ENCODE assay signal across 1 cellular context in the genomic region with DNA sequence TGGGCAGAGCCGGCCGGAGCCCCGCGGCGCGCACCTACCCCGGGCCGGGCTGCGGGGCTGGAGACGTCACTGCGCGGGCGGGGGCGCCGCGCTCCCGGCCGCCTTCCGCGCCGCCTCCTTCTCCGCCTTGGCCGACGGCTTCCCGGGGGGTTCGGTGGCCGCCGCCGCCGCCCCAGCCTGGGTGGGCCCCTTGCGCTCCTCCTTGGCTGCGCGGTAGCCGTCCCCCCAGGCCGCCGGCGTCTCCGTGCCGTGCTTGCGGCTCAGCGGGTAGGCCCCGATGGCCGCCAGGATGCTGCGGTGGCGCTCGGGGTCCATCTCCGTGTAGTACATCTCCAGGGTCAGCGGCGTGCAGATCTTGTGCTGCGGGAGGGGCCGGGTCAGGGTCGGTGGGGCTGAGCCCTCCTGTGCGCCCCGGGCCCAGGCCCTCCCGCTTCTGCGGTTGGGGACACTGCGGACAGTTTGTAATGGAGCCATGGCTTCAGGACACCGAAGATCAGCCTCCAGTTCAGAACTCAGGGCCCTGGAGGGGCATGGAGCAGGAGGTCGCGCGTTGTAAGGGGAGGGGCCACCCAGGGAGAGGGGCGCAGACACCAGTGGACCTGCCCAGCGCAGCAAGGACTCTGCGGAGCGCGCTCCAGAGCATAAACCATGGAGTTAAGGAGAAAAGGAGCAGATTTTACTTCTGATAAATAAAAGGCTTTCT.
TF ChIP-seq lines count a peak whose summit lies in the region.

No MANE protein-coding gene starts in this region.

TF ChIP-seq in HepG2, 621 proteins besides CTCF, POLR2A, EP300 and RAD21:
- TF ChIP-seq ZFY (CRISPR knock-in tag; IDR thresholded peaks at IDR 0.05), result peak; percentile 42; the same call in 1 of the 2 replicates
- peak; percentile 12; the same call in 1 of the 2 replicates for TF ChIP-seq HDAC1 (CRISPR knock-in tag; IDR thresholded peaks at IDR 0.05)
- TF ChIP-seq, protein P1, sequence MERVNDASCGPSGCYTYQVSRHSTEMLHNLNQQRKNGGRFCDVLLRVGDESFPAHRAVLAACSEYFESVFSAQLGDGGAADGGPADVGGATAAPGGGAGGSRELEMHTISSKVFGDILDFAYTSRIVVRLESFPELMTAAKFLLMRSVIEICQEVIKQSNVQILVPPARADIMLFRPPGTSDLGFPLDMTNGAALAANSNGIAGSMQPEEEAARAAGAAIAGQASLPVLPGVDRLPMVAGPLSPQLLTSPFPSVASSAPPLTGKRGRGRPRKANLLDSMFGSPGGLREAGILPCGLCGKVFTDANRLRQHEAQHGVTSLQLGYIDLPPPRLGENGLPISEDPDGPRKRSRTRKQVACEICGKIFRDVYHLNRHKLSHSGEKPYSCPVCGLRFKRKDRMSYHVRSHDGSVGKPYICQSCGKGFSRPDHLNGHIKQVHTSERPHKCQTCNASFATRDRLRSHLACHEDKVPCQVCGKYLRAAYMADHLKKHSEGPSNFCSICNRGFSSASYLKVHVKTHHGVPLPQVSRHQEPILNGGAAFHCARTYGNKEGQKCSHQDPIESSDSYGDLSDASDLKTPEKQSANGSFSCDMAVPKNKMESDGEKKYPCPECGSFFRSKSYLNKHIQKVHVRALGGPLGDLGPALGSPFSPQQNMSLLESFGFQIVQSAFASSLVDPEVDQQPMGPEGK (CRISPR knock-in tag; IDR thresholded peaks at IDR 0.05), result peak; percentile 23; the same call in 1 of the 2 replicates
- TF ChIP-seq SP4 (CRISPR knock-in tag; IDR thresholded peaks at IDR 0.05), result 0 out of 2 replicates have a peak, but pooled peaks have one; percentile 22
- peak; percentile 24; the same call in 1 of the 2 replicates for TF ChIP-seq EZH2 (conservative IDR thresholded peaks at IDR 0.05; ENCODE audit: low read depth, low read length)
- TF ChIP-seq BRCA1 (CRISPR knock-in tag; IDR thresholded peaks at IDR 0.05), result no peak
- peak; percentile 56 for TF ChIP-seq ZFX (CRISPR knock-in tag; IDR thresholded peaks at IDR 0.05; ENCODE audit: low read depth)
- TF ChIP-seq THAP11 (CRISPR knock-in tag; IDR thresholded peaks at IDR 0.05), result 0 out of 2 replicates have a peak, but pooled peaks have one; percentile 21
- TF ChIP-seq YY1 (IDR thresholded peaks at IDR 0.05; ENCODE audit: insufficient read depth, insufficient replicate concordance, low read depth, low read length), result peak; percentile 9
- no peak for TF ChIP-seq ZNF143 (CRISPR knock-in tag; IDR thresholded peaks at IDR 0.05)
- peak; percentile 83 for TF ChIP-seq ZNF777 (CRISPR knock-in tag; IDR thresholded peaks at IDR 0.05)
- TF ChIP-seq, protein P2, sequence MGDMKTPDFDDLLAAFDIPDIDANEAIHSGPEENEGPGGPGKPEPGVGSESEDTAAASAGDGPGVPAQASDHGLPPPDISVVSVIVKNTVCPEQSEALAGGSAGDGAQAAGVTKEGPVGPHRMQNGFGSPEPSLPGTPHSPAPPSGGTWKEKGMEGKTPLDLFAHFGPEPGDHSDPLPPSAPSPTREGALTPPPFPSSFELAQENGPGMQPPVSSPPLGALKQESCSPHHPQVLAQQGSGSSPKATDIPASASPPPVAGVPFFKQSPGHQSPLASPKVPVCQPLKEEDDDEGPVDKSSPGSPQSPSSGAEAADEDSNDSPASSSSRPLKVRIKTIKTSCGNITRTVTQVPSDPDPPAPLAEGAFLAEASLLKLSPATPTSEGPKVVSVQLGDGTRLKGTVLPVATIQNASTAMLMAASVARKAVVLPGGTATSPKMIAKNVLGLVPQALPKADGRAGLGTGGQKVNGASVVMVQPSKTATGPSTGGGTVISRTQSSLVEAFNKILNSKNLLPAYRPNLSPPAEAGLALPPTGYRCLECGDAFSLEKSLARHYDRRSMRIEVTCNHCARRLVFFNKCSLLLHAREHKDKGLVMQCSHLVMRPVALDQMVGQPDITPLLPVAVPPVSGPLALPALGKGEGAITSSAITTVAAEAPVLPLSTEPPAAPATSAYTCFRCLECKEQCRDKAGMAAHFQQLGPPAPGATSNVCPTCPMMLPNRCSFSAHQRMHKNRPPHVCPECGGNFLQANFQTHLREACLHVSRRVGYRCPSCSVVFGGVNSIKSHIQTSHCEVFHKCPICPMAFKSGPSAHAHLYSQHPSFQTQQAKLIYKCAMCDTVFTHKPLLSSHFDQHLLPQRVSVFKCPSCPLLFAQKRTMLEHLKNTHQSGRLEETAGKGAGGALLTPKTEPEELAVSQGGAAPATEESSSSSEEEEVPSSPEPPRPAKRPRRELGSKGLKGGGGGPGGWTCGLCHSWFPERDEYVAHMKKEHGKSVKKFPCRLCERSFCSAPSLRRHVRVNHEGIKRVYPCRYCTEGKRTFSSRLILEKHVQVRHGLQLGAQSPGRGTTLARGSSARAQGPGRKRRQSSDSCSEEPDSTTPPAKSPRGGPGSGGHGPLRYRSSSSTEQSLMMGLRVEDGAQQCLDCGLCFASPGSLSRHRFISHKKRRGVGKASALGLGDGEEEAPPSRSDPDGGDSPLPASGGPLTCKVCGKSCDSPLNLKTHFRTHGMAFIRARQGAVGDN (CRISPR knock-in tag; IDR thresholded peaks at IDR 0.05), result peak; percentile 39; the same call in 1 of the 2 replicates
- TF ChIP-seq, protein P3, sequence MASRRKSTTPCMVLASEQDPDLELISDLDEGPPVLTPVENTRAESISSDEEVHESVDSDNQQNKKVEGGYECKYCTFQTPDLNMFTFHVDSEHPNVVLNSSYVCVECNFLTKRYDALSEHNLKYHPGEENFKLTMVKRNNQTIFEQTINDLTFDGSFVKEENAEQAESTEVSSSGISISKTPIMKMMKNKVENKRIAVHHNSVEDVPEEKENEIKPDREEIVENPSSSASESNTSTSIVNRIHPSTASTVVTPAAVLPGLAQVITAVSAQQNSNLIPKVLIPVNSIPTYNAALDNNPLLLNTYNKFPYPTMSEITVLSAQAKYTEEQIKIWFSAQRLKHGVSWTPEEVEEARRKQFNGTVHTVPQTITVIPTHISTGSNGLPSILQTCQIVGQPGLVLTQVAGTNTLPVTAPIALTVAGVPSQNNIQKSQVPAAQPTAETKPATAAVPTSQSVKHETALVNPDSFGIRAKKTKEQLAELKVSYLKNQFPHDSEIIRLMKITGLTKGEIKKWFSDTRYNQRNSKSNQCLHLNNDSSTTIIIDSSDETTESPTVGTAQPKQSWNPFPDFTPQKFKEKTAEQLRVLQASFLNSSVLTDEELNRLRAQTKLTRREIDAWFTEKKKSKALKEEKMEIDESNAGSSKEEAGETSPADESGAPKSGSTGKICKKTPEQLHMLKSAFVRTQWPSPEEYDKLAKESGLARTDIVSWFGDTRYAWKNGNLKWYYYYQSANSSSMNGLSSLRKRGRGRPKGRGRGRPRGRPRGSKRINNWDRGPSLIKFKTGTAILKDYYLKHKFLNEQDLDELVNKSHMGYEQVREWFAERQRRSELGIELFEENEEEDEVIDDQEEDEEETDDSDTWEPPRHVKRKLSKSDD (CRISPR knock-in tag; IDR thresholded peaks at IDR 0.05; ENCODE audit: low read depth), result no peak
- TF ChIP-seq, protein P4, sequence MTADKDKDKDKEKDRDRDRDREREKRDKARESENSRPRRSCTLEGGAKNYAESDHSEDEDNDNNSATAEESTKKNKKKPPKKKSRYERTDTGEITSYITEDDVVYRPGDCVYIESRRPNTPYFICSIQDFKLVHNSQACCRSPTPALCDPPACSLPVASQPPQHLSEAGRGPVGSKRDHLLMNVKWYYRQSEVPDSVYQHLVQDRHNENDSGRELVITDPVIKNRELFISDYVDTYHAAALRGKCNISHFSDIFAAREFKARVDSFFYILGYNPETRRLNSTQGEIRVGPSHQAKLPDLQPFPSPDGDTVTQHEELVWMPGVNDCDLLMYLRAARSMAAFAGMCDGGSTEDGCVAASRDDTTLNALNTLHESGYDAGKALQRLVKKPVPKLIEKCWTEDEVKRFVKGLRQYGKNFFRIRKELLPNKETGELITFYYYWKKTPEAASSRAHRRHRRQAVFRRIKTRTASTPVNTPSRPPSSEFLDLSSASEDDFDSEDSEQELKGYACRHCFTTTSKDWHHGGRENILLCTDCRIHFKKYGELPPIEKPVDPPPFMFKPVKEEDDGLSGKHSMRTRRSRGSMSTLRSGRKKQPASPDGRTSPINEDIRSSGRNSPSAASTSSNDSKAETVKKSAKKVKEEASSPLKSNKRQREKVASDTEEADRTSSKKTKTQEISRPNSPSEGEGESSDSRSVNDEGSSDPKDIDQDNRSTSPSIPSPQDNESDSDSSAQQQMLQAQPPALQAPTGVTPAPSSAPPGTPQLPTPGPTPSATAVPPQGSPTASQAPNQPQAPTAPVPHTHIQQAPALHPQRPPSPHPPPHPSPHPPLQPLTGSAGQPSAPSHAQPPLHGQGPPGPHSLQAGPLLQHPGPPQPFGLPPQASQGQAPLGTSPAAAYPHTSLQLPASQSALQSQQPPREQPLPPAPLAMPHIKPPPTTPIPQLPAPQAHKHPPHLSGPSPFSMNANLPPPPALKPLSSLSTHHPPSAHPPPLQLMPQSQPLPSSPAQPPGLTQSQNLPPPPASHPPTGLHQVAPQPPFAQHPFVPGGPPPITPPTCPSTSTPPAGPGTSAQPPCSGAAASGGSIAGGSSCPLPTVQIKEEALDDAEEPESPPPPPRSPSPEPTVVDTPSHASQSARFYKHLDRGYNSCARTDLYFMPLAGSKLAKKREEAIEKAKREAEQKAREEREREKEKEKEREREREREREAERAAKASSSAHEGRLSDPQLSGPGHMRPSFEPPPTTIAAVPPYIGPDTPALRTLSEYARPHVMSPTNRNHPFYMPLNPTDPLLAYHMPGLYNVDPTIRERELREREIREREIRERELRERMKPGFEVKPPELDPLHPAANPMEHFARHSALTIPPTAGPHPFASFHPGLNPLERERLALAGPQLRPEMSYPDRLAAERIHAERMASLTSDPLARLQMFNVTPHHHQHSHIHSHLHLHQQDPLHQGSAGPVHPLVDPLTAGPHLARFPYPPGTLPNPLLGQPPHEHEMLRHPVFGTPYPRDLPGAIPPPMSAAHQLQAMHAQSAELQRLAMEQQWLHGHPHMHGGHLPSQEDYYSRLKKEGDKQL (CRISPR knock-in tag; IDR thresholded peaks at IDR 0.05; ENCODE audit: low read depth), result no peak
